9 cellular contexts compared by ENCODE assay signal in genomic region chr19:18420931-18421330, GRCh38. TPM values are rescaled to one million over a fixed set of nuclear protein-coding genes. Genes with fewer than 3 reads are reported as not detected.
DNase-seq lines count a peak whose midpoint lies in the region; ATAC-seq and TF ChIP-seq lines count a peak whose summit lies in the region.
"Had no signal": no experiment of that assay in that cellular context is flagged by ENCODE, and none has a peak within 500 bp of the region (broad histone marks: within the 10 kb centered on the region; RNA-seq: fewer than 3 reads in every experiment).

No MANE protein-coding gene starts in this region.

- peaks cover 70% of the 10 kb centered on the region for H3K79me2 ChIP-seq in osteoblast (ENCODE audit: insufficient read depth, low read length)

- TF ChIP-seq CTCF in BJ (IDR thresholded peaks at IDR 0.05; ENCODE audit: insufficient read depth, low read depth, low read length) (no peak), LNCaP clone FGC (IDR thresholded peaks at IDR 0.05; ENCODE audit: control insufficient read depth, extremely low read depth, insufficient read depth) (no peak), chondrocyte (IDR thresholded peaks at IDR 0.05) (no peak), osteoblast (IDR thresholded peaks at IDR 0.05; ENCODE audit: extremely low read depth, low read depth, low read length) (no peak)

- peak overlapping the region; percentile 49 for H3K27ac Mint-ChIP-seq in chondrocyte (ENCODE audit: unreplicated experiment)

- peaks cover 56% of the 10 kb centered on the region for H3K4me1 Mint-ChIP-seq in chondrocyte (ENCODE audit: low read depth)

- H3K27me3 Mint-ChIP-seq in chondrocyte (ENCODE audit: low read depth): no peaks in the 10 kb centered on the region

- H3K4me3 ChIP-seq in BJ (ENCODE audit: low read depth, low read length) (peak overlapping the region; percentile 87), LNCaP clone FGC (ENCODE audit: low read depth, low read length) (peak overlapping the region; percentile 75), osteoblast (ENCODE audit: insufficient read depth, low read length) (peak overlapping the region; percentile 81)

- H3K27me3 ChIP-seq in BJ (ENCODE audit: control insufficient read depth, insufficient read depth, low read length) (no peaks in the 10 kb centered on the region), osteoblast (ENCODE audit: insufficient read depth, low read length) (no peaks in the 10 kb centered on the region)

- H3K36me3 ChIP-seq in BJ (ENCODE audit: control insufficient read depth, insufficient read depth, low read length) (peaks cover 2% of the 10 kb centered on the region; the same call in 1 of the 2 replicates), osteoblast (ENCODE audit: insufficient read depth, low read length) (no peaks in the 10 kb centered on the region)

- H2AFZ ChIP-seq in osteoblast (ENCODE audit: low read length): no peak overlapping the region

- no peaks in the 10 kb centered on the region for H3K36me3 Mint-ChIP-seq in chondrocyte (ENCODE audit: low read depth)

- no peaks in the 10 kb centered on the region for H3K9me3 Mint-ChIP-seq in chondrocyte (ENCODE audit: low read depth)

- H3K4me1 ChIP-seq in osteoblast (ENCODE audit: insufficient read depth, low read length): peaks cover 44% of the 10 kb centered on the region

- H3K9me3 ChIP-seq in osteoblast (ENCODE audit: low read depth, low read length): no peaks in the 10 kb centered on the region

- H3K27ac ChIP-seq in osteoblast (ENCODE audit: low read depth, low read length): peak overlapping the region; percentile 17

- H3K4me3 Mint-ChIP-seq in chondrocyte (ENCODE audit: unreplicated experiment): peak overlapping the region; percentile 78

- DNase-seq in BJ (ENCODE audit: low read depth): no peak
- no peak for DNase-seq in LNCaP clone FGC (ENCODE audit: low read depth)
- no peak for DNase-seq in chondrocyte (ENCODE audit: low spot score)
- peak; percentile 86 for DNase-seq in osteoblast (ENCODE audit: insufficient read length, low spot score, missing footprints)
- DNase-seq in NCI-H69 (lab: John Stamatoyannopoulos, UW): no peak
- no peak for DNase-seq in NCI-H226
- DNase-seq in A172 (ENCODE audit: low spot score): no peak
- DNase-seq: NCI-H1436 treated with DMSO at 0.1 percent for 48 hours had no signal

- H4K20me1 ChIP-seq in osteoblast (ENCODE audit: insufficient read depth, low read length): peaks cover 43% of the 10 kb centered on the region

- POLR2A ChIA-PET in BJ (lab: Charles Lee): no interaction called here

- peak overlapping the region; percentile 90 for H3K4me2 ChIP-seq in osteoblast (ENCODE audit: insufficient read depth, low read length)

- ATAC-seq in HG02870 (IDR thresholded peaks at IDR 0.05; ENCODE audit: unreplicated experiment): no peak

- CTCF ChIA-PET in BJ (lab: Yijun Ruan, JAX): interaction anchor here (1.2 to 1.4 kb wide), 3 partner anchors 19 to 71 kb away, joined by 3 to 5 read pairs (median 5); no protein-coding TSS in a partner anchor

RNA-seq across cellular contexts. Expression of gene SSBP4, which starts 1.7 kb away (rescaled TPM):
- polyA plus RNA-seq in BJ (2011; rRNA removed): 16.3 and 24.1 TPM in 2 replicates
- polyA minus RNA-seq in BJ (2011; rRNA and poly(A)+ RNA removed): 15.0 and 30.3 TPM in 2 replicates
- total RNA-seq in chondrocyte: 54.8 to 72.3 TPM (median 56.3 TPM) in 3 replicates
- 77.8 and 90.8 TPM in 2 replicates for total RNA-seq in osteoblast
- total RNA-seq in A172 (2014; rRNA removed; shearing (Covaris generic)): 88.7 and 127 TPM in 2 replicates

RNA-seq across cellular contexts. Expression of gene ISYNA1, which starts 17.0 kb away (rescaled TPM):
- polyA plus RNA-seq in BJ (2011; rRNA removed): 13.5 and 27.0 TPM in 2 replicates
- polyA minus RNA-seq in BJ (2011; rRNA and poly(A)+ RNA removed): 12.2 and 16.5 TPM in 2 replicates
- total RNA-seq in chondrocyte: 56.5 to 213 TPM (median 208 TPM) in 3 replicates
- 7.7 and 8.0 TPM in 2 replicates for total RNA-seq in osteoblast
- 0.72 and 0.98 TPM in 2 replicates for total RNA-seq in A172 (2014; rRNA removed; shearing (Covaris generic))

RNA-seq across cellular contexts. Expression of gene LRRC25, which starts 23.5 kb away (rescaled TPM):
- polyA plus RNA-seq in BJ (2011; rRNA removed): 0.06 TPM in 1 of 2 replicates, not detected in the other
- polyA minus RNA-seq in BJ (2011; rRNA and poly(A)+ RNA removed): not detected in 2 replicates
- total RNA-seq in chondrocyte (not detected in 3 replicates), osteoblast (0.88 and 1.1 TPM in 2 replicates)
- 0.07 TPM in 1 of 2 replicates, not detected in the other for total RNA-seq in A172 (2014; rRNA removed; shearing (Covaris generic))

RNA-seq across cellular contexts. Expression of gene GDF15, which starts 35.0 kb away (rescaled TPM):
- polyA plus RNA-seq in BJ (2011; rRNA removed): 19.0 and 30.8 TPM in 2 replicates
- polyA minus RNA-seq in BJ (2011; rRNA and poly(A)+ RNA removed): 8.3 and 8.4 TPM in 2 replicates
- 6.2 to 149 TPM (median 149 TPM) in 3 replicates for total RNA-seq in chondrocyte
- 61.6 and 74.2 TPM in 2 replicates for total RNA-seq in osteoblast
- total RNA-seq in A172 (2014; rRNA removed; shearing (Covaris generic)): 89.8 and 93.9 TPM in 2 replicates
